2 cellular contexts compared by ENCODE assay signal in genomic region chr6:29345380-29345779, GRCh38.
A peak's percentile ranks its signal among the peaks of the same experiment; 100 is the strongest.
TF ChIP-seq lines count a peak whose summit lies in the region.

No MANE protein-coding gene starts in this region.

TF ChIP-seq in A549, 52 proteins besides CTCF, POLR2A, EP300 and RAD21:
- TF ChIP-seq E2F6 (IDR thresholded peaks at IDR 0.05; ENCODE audit: borderline replicate concordance, low read depth) (no peak), MAFK (IDR thresholded peaks at IDR 0.05; ENCODE audit: partially characterized antibody) (peak; percentile 40)

TF ChIP-seq in K562, 482 proteins besides CTCF, POLR2A, EP300 and RAD21:
- peak; percentile 77 for TF ChIP-seq C11orf30 (IDR thresholded peaks at IDR 0.05; ENCODE audit: low read depth)
- TF ChIP-seq ZNF316 (IDR thresholded peaks at IDR 0.05), result peak; percentile 90
- TF ChIP-seq ZNF785 (CRISPR knock-in tag; IDR thresholded peaks at IDR 0.05), result no peak
- TF ChIP-seq MAFG (tag; conservative IDR thresholded peaks at IDR 0.05), result peak; percentile 72
- no peak for TF ChIP-seq THAP7 (CRISPR knock-in tag; IDR thresholded peaks at IDR 0.05)
- TF ChIP-seq MAFF (IDR thresholded peaks at IDR 0.05; ENCODE audit: low read length), result peak; percentile 41; the same call in 1 of the 2 replicates
